Comparison of ENCODE assay signal across 1 cellular context in the genomic region with DNA sequence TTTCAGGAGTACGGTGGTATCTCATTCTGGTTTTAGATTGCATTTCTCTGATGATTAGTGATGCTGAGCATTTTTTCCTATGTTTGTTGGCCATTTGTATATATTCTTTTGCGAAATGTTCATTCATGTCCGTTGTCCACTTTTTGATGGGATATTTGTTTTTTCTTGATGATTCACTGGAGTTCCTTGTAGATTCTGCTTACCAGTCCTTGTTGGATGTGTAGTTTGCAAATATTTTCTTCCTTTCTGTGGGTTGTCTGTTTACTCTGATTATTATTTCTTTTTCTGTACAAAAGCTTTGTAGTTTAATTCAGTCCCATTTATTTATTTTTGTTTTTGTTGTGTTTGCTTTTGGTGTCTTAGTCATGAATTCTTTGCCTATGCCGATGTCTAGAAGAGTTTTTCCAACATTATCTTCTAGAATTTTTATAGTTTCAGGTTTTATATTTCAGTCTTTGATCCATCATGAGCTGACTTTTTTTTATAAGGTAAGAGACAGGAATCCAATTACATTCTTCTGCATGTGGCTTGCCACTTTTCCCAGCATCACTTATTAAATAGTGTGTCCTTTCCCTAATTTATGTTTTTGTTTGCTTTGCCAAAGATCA.
TF ChIP-seq lines count a peak whose summit lies in the region.

No MANE protein-coding gene starts in this region.

TF ChIP-seq in HepG2, 621 proteins besides CTCF, POLR2A, EP300 and RAD21 (continued from another document and continues in another):
- TF ChIP-seq PAWR (CRISPR knock-in tag; IDR thresholded peaks at IDR 0.05; ENCODE audit: borderline replicate concordance), result no peak
- no peak for TF ChIP-seq MAFF (IDR thresholded peaks at IDR 0.05; ENCODE audit: low read depth, low read length)
- TF ChIP-seq ZIK1 (CRISPR knock-in tag; IDR thresholded peaks at IDR 0.05; ENCODE audit: borderline replicate concordance, low read depth), result no peak
- 0 out of 2 replicates have a peak, but pooled peaks have one; percentile 40 for TF ChIP-seq FOXA3 (CRISPR knock-in tag; IDR thresholded peaks at IDR 0.05)
- no peak for TF ChIP-seq ZNF777 (CRISPR knock-in tag; IDR thresholded peaks at IDR 0.05)
- TF ChIP-seq TCF7 (IDR thresholded peaks at IDR 0.05; ENCODE audit: low read depth), result 0 out of 2 replicates have a peak, but pooled peaks have one; percentile 23
- TF ChIP-seq HDAC6 (IDR thresholded peaks at IDR 0.05; ENCODE audit: low read depth, low read length), result no peak
- TF ChIP-seq ZNF549 (CRISPR knock-in tag; IDR thresholded peaks at IDR 0.05), result no peak
- TF ChIP-seq MIXL1 (CRISPR knock-in tag; IDR thresholded peaks at IDR 0.05), result no peak
- TF ChIP-seq TBL1XR1 (IDR thresholded peaks at IDR 0.05; ENCODE audit: borderline replicate concordance, low read length, partially characterized antibody), result no peak
- no peak for TF ChIP-seq ZNF275 (CRISPR knock-in tag; IDR thresholded peaks at IDR 0.05; ENCODE audit: borderline replicate concordance)
- TF ChIP-seq ZNF441 (CRISPR knock-in tag; IDR thresholded peaks at IDR 0.05; ENCODE audit: borderline replicate concordance), result no peak
- no peak for TF ChIP-seq CCDC6 (CRISPR knock-in tag; IDR thresholded peaks at IDR 0.05)
- no peak for TF ChIP-seq ZNF256 (CRISPR knock-in tag; conservative IDR thresholded peaks at IDR 0.05)
- TF ChIP-seq, protein P1, sequence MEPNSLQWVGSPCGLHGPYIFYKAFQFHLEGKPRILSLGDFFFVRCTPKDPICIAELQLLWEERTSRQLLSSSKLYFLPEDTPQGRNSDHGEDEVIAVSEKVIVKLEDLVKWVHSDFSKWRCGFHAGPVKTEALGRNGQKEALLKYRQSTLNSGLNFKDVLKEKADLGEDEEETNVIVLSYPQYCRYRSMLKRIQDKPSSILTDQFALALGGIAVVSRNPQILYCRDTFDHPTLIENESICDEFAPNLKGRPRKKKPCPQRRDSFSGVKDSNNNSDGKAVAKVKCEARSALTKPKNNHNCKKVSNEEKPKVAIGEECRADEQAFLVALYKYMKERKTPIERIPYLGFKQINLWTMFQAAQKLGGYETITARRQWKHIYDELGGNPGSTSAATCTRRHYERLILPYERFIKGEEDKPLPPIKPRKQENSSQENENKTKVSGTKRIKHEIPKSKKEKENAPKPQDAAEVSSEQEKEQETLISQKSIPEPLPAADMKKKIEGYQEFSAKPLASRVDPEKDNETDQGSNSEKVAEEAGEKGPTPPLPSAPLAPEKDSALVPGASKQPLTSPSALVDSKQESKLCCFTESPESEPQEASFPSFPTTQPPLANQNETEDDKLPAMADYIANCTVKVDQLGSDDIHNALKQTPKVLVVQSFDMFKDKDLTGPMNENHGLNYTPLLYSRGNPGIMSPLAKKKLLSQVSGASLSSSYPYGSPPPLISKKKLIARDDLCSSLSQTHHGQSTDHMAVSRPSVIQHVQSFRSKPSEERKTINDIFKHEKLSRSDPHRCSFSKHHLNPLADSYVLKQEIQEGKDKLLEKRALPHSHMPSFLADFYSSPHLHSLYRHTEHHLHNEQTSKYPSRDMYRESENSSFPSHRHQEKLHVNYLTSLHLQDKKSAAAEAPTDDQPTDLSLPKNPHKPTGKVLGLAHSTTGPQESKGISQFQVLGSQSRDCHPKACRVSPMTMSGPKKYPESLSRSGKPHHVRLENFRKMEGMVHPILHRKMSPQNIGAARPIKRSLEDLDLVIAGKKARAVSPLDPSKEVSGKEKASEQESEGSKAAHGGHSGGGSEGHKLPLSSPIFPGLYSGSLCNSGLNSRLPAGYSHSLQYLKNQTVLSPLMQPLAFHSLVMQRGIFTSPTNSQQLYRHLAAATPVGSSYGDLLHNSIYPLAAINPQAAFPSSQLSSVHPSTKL (CRISPR knock-in tag; IDR thresholded peaks at IDR 0.05), result peak; percentile 36; the same call in 1 of the 2 replicates
- TF ChIP-seq CENPT (CRISPR knock-in tag; IDR thresholded peaks at IDR 0.05; ENCODE audit: low read depth), result no peak
- no peak for TF ChIP-seq ZNF382 (CRISPR knock-in tag; IDR thresholded peaks at IDR 0.05; ENCODE audit: borderline replicate concordance)
- TF ChIP-seq ZNF788 (CRISPR knock-in tag; IDR thresholded peaks at IDR 0.05; ENCODE audit: borderline replicate concordance), result no peak
- TF ChIP-seq, protein P2, sequence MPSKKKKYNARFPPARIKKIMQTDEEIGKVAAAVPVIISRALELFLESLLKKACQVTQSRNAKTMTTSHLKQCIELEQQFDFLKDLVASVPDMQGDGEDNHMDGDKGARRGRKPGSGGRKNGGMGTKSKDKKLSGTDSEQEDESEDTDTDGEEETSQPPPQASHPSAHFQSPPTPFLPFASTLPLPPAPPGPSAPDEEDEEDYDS (CRISPR knock-in tag; IDR thresholded peaks at IDR 0.05), result no peak
- TF ChIP-seq ZNF331 (CRISPR knock-in tag; IDR thresholded peaks at IDR 0.05), result no peak
- TF ChIP-seq TBP (CRISPR knock-in tag; IDR thresholded peaks at IDR 0.05), result no peak
- TF ChIP-seq, protein P3, sequence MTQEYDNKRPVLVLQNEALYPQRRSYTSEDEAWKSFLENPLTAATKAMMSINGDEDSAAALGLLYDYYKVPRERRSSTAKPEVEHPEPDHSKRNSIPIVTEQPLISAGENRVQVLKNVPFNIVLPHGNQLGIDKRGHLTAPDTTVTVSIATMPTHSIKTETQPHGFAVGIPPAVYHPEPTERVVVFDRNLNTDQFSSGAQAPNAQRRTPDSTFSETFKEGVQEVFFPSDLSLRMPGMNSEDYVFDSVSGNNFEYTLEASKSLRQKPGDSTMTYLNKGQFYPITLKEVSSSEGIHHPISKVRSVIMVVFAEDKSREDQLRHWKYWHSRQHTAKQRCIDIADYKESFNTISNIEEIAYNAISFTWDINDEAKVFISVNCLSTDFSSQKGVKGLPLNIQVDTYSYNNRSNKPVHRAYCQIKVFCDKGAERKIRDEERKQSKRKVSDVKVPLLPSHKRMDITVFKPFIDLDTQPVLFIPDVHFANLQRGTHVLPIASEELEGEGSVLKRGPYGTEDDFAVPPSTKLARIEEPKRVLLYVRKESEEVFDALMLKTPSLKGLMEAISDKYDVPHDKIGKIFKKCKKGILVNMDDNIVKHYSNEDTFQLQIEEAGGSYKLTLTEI (CRISPR knock-in tag; conservative IDR thresholded peaks at IDR 0.05), result no peak
- TF ChIP-seq, protein P4, sequence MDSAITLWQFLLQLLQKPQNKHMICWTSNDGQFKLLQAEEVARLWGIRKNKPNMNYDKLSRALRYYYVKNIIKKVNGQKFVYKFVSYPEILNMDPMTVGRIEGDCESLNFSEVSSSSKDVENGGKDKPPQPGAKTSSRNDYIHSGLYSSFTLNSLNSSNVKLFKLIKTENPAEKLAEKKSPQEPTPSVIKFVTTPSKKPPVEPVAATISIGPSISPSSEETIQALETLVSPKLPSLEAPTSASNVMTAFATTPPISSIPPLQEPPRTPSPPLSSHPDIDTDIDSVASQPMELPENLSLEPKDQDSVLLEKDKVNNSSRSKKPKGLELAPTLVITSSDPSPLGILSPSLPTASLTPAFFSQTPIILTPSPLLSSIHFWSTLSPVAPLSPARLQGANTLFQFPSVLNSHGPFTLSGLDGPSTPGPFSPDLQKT (CRISPR knock-in tag; IDR thresholded peaks at IDR 0.05; ENCODE audit: borderline replicate concordance), result no peak
- no peak for TF ChIP-seq RAD51 (IDR thresholded peaks at IDR 0.05; ENCODE audit: borderline replicate concordance)
- no peak for TF ChIP-seq ZNF713 (CRISPR knock-in tag; IDR thresholded peaks at IDR 0.05)
- TF ChIP-seq NFIC (IDR thresholded peaks at IDR 0.05; ENCODE audit: low read length), result peak; percentile 58; the same call in 1 of the 2 replicates
- TF ChIP-seq SMAD3 (CRISPR knock-in tag; IDR thresholded peaks at IDR 0.05), result no peak
- TF ChIP-seq, protein P5, sequence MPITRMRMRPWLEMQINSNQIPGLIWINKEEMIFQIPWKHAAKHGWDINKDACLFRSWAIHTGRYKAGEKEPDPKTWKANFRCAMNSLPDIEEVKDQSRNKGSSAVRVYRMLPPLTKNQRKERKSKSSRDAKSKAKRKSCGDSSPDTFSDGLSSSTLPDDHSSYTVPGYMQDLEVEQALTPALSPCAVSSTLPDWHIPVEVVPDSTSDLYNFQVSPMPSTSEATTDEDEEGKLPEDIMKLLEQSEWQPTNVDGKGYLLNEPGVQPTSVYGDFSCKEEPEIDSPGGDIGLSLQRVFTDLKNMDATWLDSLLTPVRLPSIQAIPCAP (CRISPR knock-in tag; IDR thresholded peaks at IDR 0.05; ENCODE audit: low read depth), result no peak
- no peak for TF ChIP-seq FOXP1 (IDR thresholded peaks at IDR 0.05)
- TF ChIP-seq FOXP1 (CRISPR knock-in tag; IDR thresholded peaks at IDR 0.05), result 0 out of 2 replicates have a peak, but pooled peaks have one; percentile 55
- TF ChIP-seq, protein P6, sequence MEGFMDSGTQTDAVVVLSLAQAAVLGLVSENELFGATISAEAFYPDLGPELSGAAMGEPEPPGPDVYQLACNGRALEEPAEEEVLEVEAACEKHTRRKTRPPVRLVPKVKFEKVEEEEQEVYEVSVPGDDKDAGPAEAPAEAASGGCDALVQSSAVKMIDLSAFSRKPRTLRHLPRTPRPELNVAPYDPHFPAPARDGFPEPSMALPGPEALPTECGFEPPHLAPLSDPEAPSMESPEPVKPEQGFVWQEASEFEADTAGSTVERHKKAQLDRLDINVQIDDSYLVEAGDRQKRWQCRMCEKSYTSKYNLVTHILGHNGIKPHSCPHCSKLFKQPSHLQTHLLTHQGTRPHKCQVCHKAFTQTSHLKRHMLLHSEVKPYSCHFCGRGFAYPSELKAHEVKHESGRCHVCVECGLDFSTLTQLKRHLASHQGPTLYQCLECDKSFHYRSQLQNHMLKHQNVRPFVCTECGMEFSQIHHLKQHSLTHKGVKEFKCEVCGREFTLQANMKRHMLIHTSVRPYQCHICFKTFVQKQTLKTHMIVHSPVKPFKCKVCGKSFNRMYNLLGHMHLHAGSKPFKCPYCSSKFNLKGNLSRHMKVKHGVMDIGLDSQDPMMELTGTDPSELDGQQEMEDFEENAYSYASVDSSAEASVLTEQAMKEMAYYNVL (CRISPR knock-in tag; IDR thresholded peaks at IDR 0.05; ENCODE audit: borderline replicate concordance), result no peak
- no peak for TF ChIP-seq TEF (CRISPR knock-in tag; IDR thresholded peaks at IDR 0.05)
- no peak for TF ChIP-seq ZNF781 (CRISPR knock-in tag; IDR thresholded peaks at IDR 0.05; ENCODE audit: borderline replicate concordance, not compliant biosample characterization)
- TF ChIP-seq KAT7 (CRISPR knock-in tag; IDR thresholded peaks at IDR 0.05; ENCODE audit: borderline replicate concordance), result no peak
- no peak for TF ChIP-seq IRF9 (CRISPR knock-in tag; IDR thresholded peaks at IDR 0.05; ENCODE audit: borderline replicate concordance)
- TF ChIP-seq PAF1 (CRISPR knock-in tag; IDR thresholded peaks at IDR 0.05), result no peak
- TF ChIP-seq RFXANK (CRISPR knock-in tag; IDR thresholded peaks at IDR 0.05), result no peak
- TF ChIP-seq SRSF9 (IDR thresholded peaks at IDR 0.05; ENCODE audit: borderline replicate concordance, insufficient read depth, low read depth, low read length, poor library complexity, severe bottlenecking), result no peak
- no peak for TF ChIP-seq ZBTB38 (CRISPR knock-in tag; IDR thresholded peaks at IDR 0.05)
- no peak for TF ChIP-seq ATF1 (CRISPR knock-in tag; IDR thresholded peaks at IDR 0.05)
- no peak for TF ChIP-seq RELA (CRISPR knock-in tag; IDR thresholded peaks at IDR 0.05)
- TF ChIP-seq ZNF652 (CRISPR knock-in tag; IDR thresholded peaks at IDR 0.05; ENCODE audit: borderline replicate concordance, low read depth), result no peak
- TF ChIP-seq ZNF234 (CRISPR knock-in tag; conservative IDR thresholded peaks at IDR 0.05), result no peak
- TF ChIP-seq FOXA1 (IDR thresholded peaks at IDR 0.05), result 0 out of 2 replicates have a peak, but pooled peaks have one; percentile 11
- TF ChIP-seq FOXA1 (CRISPR knock-in tag; IDR thresholded peaks at IDR 0.05), result no peak
- TF ChIP-seq, protein P7, sequence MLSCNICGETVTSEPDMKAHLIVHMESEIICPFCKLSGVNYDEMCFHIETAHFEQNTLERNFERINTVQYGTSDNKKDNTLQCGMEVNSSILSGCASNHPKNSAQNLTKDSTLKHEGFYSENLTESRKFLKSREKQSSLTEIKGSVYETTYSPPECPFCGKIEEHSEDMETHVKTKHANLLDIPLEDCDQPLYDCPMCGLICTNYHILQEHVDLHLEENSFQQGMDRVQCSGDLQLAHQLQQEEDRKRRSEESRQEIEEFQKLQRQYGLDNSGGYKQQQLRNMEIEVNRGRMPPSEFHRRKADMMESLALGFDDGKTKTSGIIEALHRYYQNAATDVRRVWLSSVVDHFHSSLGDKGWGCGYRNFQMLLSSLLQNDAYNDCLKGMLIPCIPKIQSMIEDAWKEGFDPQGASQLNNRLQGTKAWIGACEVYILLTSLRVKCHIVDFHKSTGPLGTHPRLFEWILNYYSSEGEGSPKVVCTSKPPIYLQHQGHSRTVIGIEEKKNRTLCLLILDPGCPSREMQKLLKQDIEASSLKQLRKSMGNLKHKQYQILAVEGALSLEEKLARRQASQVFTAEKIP (CRISPR knock-in tag; IDR thresholded peaks at IDR 0.05; ENCODE audit: borderline replicate concordance), result no peak
- 0 out of 2 replicates have a peak, but pooled peaks have one; percentile 18 for TF ChIP-seq FOXP4 (CRISPR knock-in tag; IDR thresholded peaks at IDR 0.05)
